In the genomic region with DNA sequence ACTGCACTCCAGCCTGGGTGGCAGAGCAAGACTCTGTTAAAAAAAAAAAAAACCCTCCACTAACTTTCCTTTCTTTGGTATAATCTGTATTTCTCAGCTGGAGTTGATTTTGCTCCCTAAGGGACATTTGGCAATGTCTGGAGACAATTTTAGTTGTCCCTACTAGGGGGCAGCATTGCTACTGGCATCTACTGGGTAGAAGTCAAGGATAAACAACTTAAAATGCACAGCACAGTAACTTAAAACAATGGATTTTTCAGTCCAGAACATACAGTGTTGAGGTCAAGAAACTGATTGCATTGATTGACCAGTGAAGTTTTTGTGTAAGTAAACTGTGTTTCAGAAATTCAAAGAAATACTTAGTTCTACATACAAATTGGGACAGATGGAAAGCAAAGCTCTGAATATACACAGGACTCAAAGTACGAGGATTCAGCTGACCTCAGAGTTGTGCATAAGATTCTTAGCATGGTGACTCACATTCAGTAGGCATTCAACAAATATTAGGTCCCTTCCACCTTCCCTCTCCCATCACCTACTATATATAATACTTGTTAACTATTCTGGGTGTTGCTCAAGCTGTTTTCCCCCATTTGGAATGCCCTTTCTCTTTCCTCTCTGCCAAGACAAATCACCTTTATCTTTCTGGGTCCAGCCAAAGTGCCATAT, we compare ENCODE assay signal across 8 cellular contexts. TPM values are rescaled to one million over a fixed set of nuclear protein-coding genes. Genes with fewer than 3 reads are reported as not detected.
DNase-seq lines count a peak whose midpoint lies in the region; TF ChIP-seq lines count a peak whose summit lies in the region.
"Had no signal": no experiment of that assay in that cellular context is flagged by ENCODE, and none has a peak within 500 bp of the region (broad histone marks: within the 10 kb centered on the region; RNA-seq: fewer than 3 reads in every experiment).

No MANE protein-coding gene starts in this region.

- no peak overlapping the region for H3K9ac ChIP-seq in endodermal cell (ENCODE audit: extremely low read depth, low read length, poor library complexity, severe bottlenecking)

- peaks cover 2% of the 10 kb centered on the region for H3K4me1 Mint-ChIP-seq in endodermal cell
- H3K4me1 Mint-ChIP-seq in activated CD4-positive, alpha-beta memory T cell treated with anti-CD3 and anti-CD28 coated beads, Interleukin-2, amount 10 ng/mL, durations not matched to agents 7 days and 5 days = no peaks in the 10 kb centered on the region
- H3K4me1 Mint-ChIP-seq: activated T-helper 17 cell treated with anti-CD3 and anti-CD28 coated beads, Interleukin-2, amount 50 U/mL, for 72 hours had no signal

- TF ChIP-seq CTCF in GM12872 (IDR thresholded peaks at IDR 0.05; ENCODE audit: insufficient read depth, low read depth, low read length) = peak; percentile 34; the same call in 1 of the 3 replicates
- TF ChIP-seq CTCF in endodermal cell (conservative IDR thresholded peaks at IDR 0.05) = peak; percentile 88

- no peak overlapping the region for H3K27ac ChIP-seq in endodermal cell (ENCODE audit: low read depth, low read length)

- H3K9me3 Mint-ChIP-seq in endodermal cell = no peaks in the 10 kb centered on the region
- no peaks in the 10 kb centered on the region for H3K9me3 Mint-ChIP-seq in activated CD4-positive, alpha-beta memory T cell treated with anti-CD3 and anti-CD28 coated beads, Interleukin-2, amount 10 ng/mL, durations not matched to agents 7 days and 5 days
- H3K9me3 Mint-ChIP-seq: activated T-helper 17 cell treated with anti-CD3 and anti-CD28 coated beads, Interleukin-2, amount 50 U/mL, for 72 hours had no signal

- no peaks in the 10 kb centered on the region for H3K9me3 ChIP-seq in endodermal cell (ENCODE audit: control insufficient read depth, low read length)

- 100% methylated on average over 1 of the region's 1 CpG; no CpG with 5 or more reads in 1 of the 2 experiments for WGBS in endodermal cell (ENCODE audit: insufficient coverage in 1 of 2, insufficient read length in 1 of 2), 2 experiments

- H3K27me3 Mint-ChIP-seq in endodermal cell (ENCODE audit: insufficient read depth) = no peaks in the 10 kb centered on the region
- H3K27me3 Mint-ChIP-seq in activated CD4-positive, alpha-beta memory T cell treated with anti-CD3 and anti-CD28 coated beads, Interleukin-2, amount 10 ng/mL, durations not matched to agents 7 days and 5 days = no peaks in the 10 kb centered on the region
- H3K27me3 Mint-ChIP-seq: activated T-helper 17 cell treated with anti-CD3 and anti-CD28 coated beads, Interleukin-2, amount 50 U/mL, for 72 hours had no signal

- DNase-seq in NCI-H446 treated with DMSO at 0.1 percent for 48 hours (lab: John Stamatoyannopoulos, UW) = peak; percentile 18
- no peak for DNase-seq in endodermal cell
- DNase-seq in pons (ENCODE audit: low spot score) = peak; percentile 49
- no peak for DNase-seq in activated CD4-positive, alpha-beta memory T cell treated with anti-CD3 and anti-CD28 coated beads, Interleukin-2, amount 10 ng/mL, durations not matched to agents 7 days and 5 days
- no peak for DNase-seq in LoVo (ENCODE audit: low spot score)
- DNase-seq in NCI-H1436 (lab: John Stamatoyannopoulos, UW) = no peak

- H3K4me1 ChIP-seq in endodermal cell (ENCODE audit: control insufficient read depth, insufficient read depth, low read length) = no peaks in the 10 kb centered on the region

- no peak overlapping the region for H3K27ac Mint-ChIP-seq in endodermal cell
- no peak overlapping the region for H3K27ac Mint-ChIP-seq in activated CD4-positive, alpha-beta memory T cell treated with anti-CD3 and anti-CD28 coated beads, Interleukin-2, amount 10 ng/mL, durations not matched to agents 7 days and 5 days
- H3K27ac Mint-ChIP-seq: activated T-helper 17 cell treated with anti-CD3 and anti-CD28 coated beads, Interleukin-2, amount 50 U/mL, for 72 hours had no signal

- CTCF ChIA-PET in activated CD4-positive, alpha-beta memory T cell treated with anti-CD3 and anti-CD28 coated beads, Interleukin-2, amount 10 ng/mL, durations not matched to agents 7 days and 5 days (lab: Charles Lee) = no interaction called here

- no peaks in the 10 kb centered on the region for H3K27me3 ChIP-seq in endodermal cell (ENCODE audit: control insufficient read depth, insufficient read depth, low read length, poor library complexity, severe bottlenecking)

- POLR2A ChIA-PET in activated CD4-positive, alpha-beta memory T cell treated with anti-CD3 and anti-CD28 coated beads, Interleukin-2, amount 10 ng/mL, durations not matched to agents 7 days and 5 days (lab: Charles Lee) = no interaction called here

- no peak overlapping the region for H3K4me3 ChIP-seq in endodermal cell (ENCODE audit: low read length)

- no peaks in the 10 kb centered on the region for H3K36me3 ChIP-seq in endodermal cell (ENCODE audit: control insufficient read depth, insufficient read depth, low read length)

- H3K36me3 Mint-ChIP-seq in endodermal cell (ENCODE audit: low read depth) = no peaks in the 10 kb centered on the region
- H3K36me3 Mint-ChIP-seq in activated CD4-positive, alpha-beta memory T cell treated with anti-CD3 and anti-CD28 coated beads, Interleukin-2, amount 10 ng/mL, durations not matched to agents 7 days and 5 days (ENCODE audit: low read depth) = no peaks in the 10 kb centered on the region

- no peak overlapping the region for H3K4me3 Mint-ChIP-seq in endodermal cell
- no peak overlapping the region for H3K4me3 Mint-ChIP-seq in activated CD4-positive, alpha-beta memory T cell treated with anti-CD3 and anti-CD28 coated beads, Interleukin-2, amount 10 ng/mL, durations not matched to agents 7 days and 5 days
- H3K4me3 Mint-ChIP-seq: activated T-helper 17 cell treated with anti-CD3 and anti-CD28 coated beads, Interleukin-2, amount 50 U/mL, for 72 hours had no signal

RNA-seq across cellular contexts. Expression of gene DDX53, which starts 8.8 kb away (rescaled TPM):
- total RNA-seq in endodermal cell = not detected
- not detected for polyA plus RNA-seq in endodermal cell (2013, experiment 1 of 2)
- polyA plus RNA-seq in endodermal cell (2013, experiment 2 of 2) = not detected
- total RNA-seq in activated CD4-positive, alpha-beta memory T cell treated with anti-CD3 and anti-CD28 coated beads, Interleukin-2, amount 10 ng/mL, durations not matched to agents 7 days and 5 days = not detected
- total RNA-seq: activated T-helper 17 cell treated with anti-CD3 and anti-CD28 coated beads, Interleukin-2, amount 50 U/mL, for 72 hours had no signal

Comparison
In these comparisons a context has a peak if more than half of its experiments do, and no peak if none do; other contexts are left out.
1. DNase-seq: peak in NCI-H446 treated with DMSO at 0.1 percent for 48 hours (single experiment) and pons (single experiment); none in endodermal cell (single experiment), activated CD4-positive, alpha-beta memory T cell treated with anti-CD3 and anti-CD28 coated beads, Interleukin-2, amount 10 ng/mL, durations not matched to agents 7 days and 5 days (single experiment), LoVo (single experiment) and NCI-H1436 (single experiment).